ENCODE assay signal across 11 cellular contexts in the genomic region with DNA sequence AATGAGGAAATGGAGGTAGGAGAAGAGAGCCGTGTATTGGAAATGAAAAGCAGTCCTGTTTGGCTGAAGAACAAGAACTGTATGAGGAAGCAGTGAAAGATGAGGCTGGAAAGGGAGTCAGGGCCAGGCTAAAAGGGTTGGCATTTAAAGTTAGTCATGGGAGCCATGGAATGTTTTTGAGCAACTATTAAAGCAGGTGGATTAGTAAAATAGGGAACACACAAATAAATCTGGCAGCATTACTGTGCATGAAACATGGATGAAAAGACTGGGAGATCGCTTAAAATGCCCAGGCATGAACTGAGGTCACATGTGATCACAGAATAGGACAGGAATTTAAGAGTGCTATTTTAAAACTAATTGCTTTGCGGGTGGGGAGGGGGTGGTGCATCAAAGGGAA. TPM values are rescaled to one million over a fixed set of nuclear protein-coding genes. Genes with fewer than 3 reads are reported as not detected.
A peak's percentile ranks its signal among the peaks of the same experiment; 100 is the strongest.
DNase-seq lines count a peak whose midpoint lies in the region; ATAC-seq and TF ChIP-seq lines count a peak whose summit lies in the region.
"Had no signal": no experiment of that assay in that cellular context is flagged by ENCODE, and none has a peak within 500 bp of the region (broad histone marks: within the 10 kb centered on the region; RNA-seq: fewer than 3 reads in every experiment).

No MANE protein-coding gene starts in this region.

- no peak overlapping the region for H3K9ac ChIP-seq in Karpas-422 (ENCODE audit: low read length)

- H3K27ac Mint-ChIP-seq in Calu3 (ENCODE audit: unreplicated experiment) (peak overlapping the region; percentile 96), endothelial cell (ENCODE audit: unreplicated experiment) (peak overlapping the region; percentile 78), progenitor cell of endocrine pancreas (peak overlapping the region; percentile 100)

- H3K27me3 Mint-ChIP-seq in Calu3 (ENCODE audit: unreplicated experiment) (no peaks in the 10 kb centered on the region), endothelial cell (ENCODE audit: unreplicated experiment) (peaks cover 11% of the 10 kb centered on the region), progenitor cell of endocrine pancreas (no peaks in the 10 kb centered on the region)

- H3K4me2 ChIP-seq in OCI-LY7 (ENCODE audit: low read length) (peak overlapping the region; percentile 98), Karpas-422 (ENCODE audit: low read depth, low read length, poor library complexity, severe bottlenecking) (no peak overlapping the region)

- peak overlapping the region; percentile 0; the same call in 1 of the 2 replicates for H2AFZ ChIP-seq in OCI-LY7 (ENCODE audit: low read length)
- no peak overlapping the region for H2AFZ ChIP-seq in Karpas-422 (ENCODE audit: low read length)

- DNase-seq in Calu3 (no peak), OCI-LY7 (ENCODE audit: low spot score) (no peak), endothelial cell (ENCODE audit: low spot score) (no peak), progenitor cell of endocrine pancreas (ENCODE audit: low spot score, unreplicated experiment) (no peak), NCI-H2081 treated with DMSO at 0.1 percent for 48 hours (lab: John Stamatoyannopoulos, UW) (no peak), AG20443 (ENCODE audit: low spot score) (no peak), Karpas-422 (no peak)
- DNase-seq: NCI-H82, tibial artery had no signal

- H3K9me2 ChIP-seq in OCI-LY7 (ENCODE audit: insufficient read depth, low read length) (no peaks in the 10 kb centered on the region), Karpas-422 (replicated peaks; ENCODE audit: insufficient read depth, low read length) (no peaks in the 10 kb centered on the region)

- H3K4me1 Mint-ChIP-seq in Calu3 (ENCODE audit: low read depth, unreplicated experiment) (peaks cover 18% of the 10 kb centered on the region), endothelial cell (ENCODE audit: unreplicated experiment) (peaks cover 53% of the 10 kb centered on the region), progenitor cell of endocrine pancreas (ENCODE audit: low read depth) (peaks cover 29% of the 10 kb centered on the region)

- no peak for ATAC-seq in activated CD4-positive, CD25-positive, alpha-beta regulatory T cell treated with anti-CD3 and anti-CD28 coated beads, Interleukin-2, amount 50 U/mL, for 24 hours
- ATAC-seq: K562 had no signal

- H3K4me1 ChIP-seq in OCI-LY7 (ENCODE audit: insufficient read depth, low read length, poor library complexity, severe bottlenecking) (peaks cover 20% of the 10 kb centered on the region), Karpas-422 (ENCODE audit: low read length) (peaks cover 23% of the 10 kb centered on the region)

- no peaks in the 10 kb centered on the region for H3K9me3 ChIP-seq in OCI-LY7 (ENCODE audit: low read length)
- no peaks in the 10 kb centered on the region for H3K9me3 ChIP-seq in Karpas-422 (ENCODE audit: low read length)
- H3K9me3 ChIP-seq: tibial artery had no signal

- TF ChIP-seq CTCF in Calu3 (IDR thresholded peaks at IDR 0.05; ENCODE audit: unreplicated experiment) (no peak), OCI-LY7 (conservative IDR thresholded peaks at IDR 0.05; ENCODE audit: low read length) (no peak), endothelial cell (IDR thresholded peaks at IDR 0.05; ENCODE audit: unreplicated experiment) (no peak), progenitor cell of endocrine pancreas (IDR thresholded peaks at IDR 0.05; ENCODE audit: unreplicated experiment) (no peak)

- intact Hi-C loops in Calu3 (cut with micrococcal nuclease; ENCODE audit: unreplicated experiment) (loop anchor here (2.0 kb wide), 1 partner anchor 26 kb away; no protein-coding TSS in a partner anchor), OCI-LY7 (cut with micrococcal nuclease; ENCODE audit: unreplicated experiment) (no loop called here)

- no peak overlapping the region for H3K27ac ChIP-seq in OCI-LY7 (ENCODE audit: low read depth, low read length, poor library complexity, severe bottlenecking)
- no peak overlapping the region for H3K27ac ChIP-seq in Karpas-422 (ENCODE audit: low read length)

- H3K79me2 ChIP-seq in OCI-LY7 (ENCODE audit: insufficient read depth, low read depth, low read length) (peaks cover 32% of the 10 kb centered on the region), Karpas-422 (ENCODE audit: low read length) (peaks cover 34% of the 10 kb centered on the region)

- H4K20me1 ChIP-seq in OCI-LY7 (ENCODE audit: insufficient read depth, low read length) (peaks cover 25% of the 10 kb centered on the region), Karpas-422 (ENCODE audit: insufficient read depth, low read depth, low read length) (peaks cover 21% of the 10 kb centered on the region; the same call in 1 of the 2 replicates)

- H3K9me3 Mint-ChIP-seq in Calu3 (ENCODE audit: low read depth, unreplicated experiment) = no peaks in the 10 kb centered on the region
- no peaks in the 10 kb centered on the region for H3K9me3 Mint-ChIP-seq in endothelial cell (ENCODE audit: unreplicated experiment)
- no peaks in the 10 kb centered on the region for H3K9me3 Mint-ChIP-seq in progenitor cell of endocrine pancreas (ENCODE audit: low read depth)

- BruUV-seq in Calu3 (replicated peaks; lab: Mats Ljungman, UMichigan) (no TSS peak), OCI-LY7 (replicated peaks; lab: Mats Ljungman, UMichigan) (TSS peak; percentile 53)

- POLR2A ChIA-PET in OCI-LY7 (lab: Charles Lee) = interaction anchor here (0.6 to 4.3 kb wide), 4 partner anchors 11 to 27 kb away, joined by 3 to 71 read pairs (median 10); no protein-coding TSS in a partner anchor

- H3K4me3 Mint-ChIP-seq in Calu3 (ENCODE audit: low read depth, unreplicated experiment) (peak overlapping the region; percentile 89), endothelial cell (ENCODE audit: unreplicated experiment) (peak overlapping the region; percentile 98), progenitor cell of endocrine pancreas (ENCODE audit: low read depth) (peak overlapping the region; percentile 99)

- peaks cover 37% of the 10 kb centered on the region for H3K36me3 Mint-ChIP-seq in Calu3 (ENCODE audit: insufficient read depth, unreplicated experiment)
- H3K36me3 Mint-ChIP-seq in endothelial cell (ENCODE audit: low read depth, unreplicated experiment) = no peaks in the 10 kb centered on the region
- peaks cover 1% of the 10 kb centered on the region for H3K36me3 Mint-ChIP-seq in progenitor cell of endocrine pancreas (ENCODE audit: insufficient read depth)

- H3K4me3 ChIP-seq in OCI-LY7 (ENCODE audit: low read depth, low read length, poor library complexity, severe bottlenecking) = no peak overlapping the region
- no peak overlapping the region for H3K4me3 ChIP-seq in Karpas-422 (ENCODE audit: low read length)

- H3K36me3 ChIP-seq in OCI-LY7 (ENCODE audit: insufficient read depth, low read length) = peaks cover 12% of the 10 kb centered on the region; the same call in 1 of the 2 replicates
- no peaks in the 10 kb centered on the region for H3K36me3 ChIP-seq in Karpas-422 (ENCODE audit: insufficient read depth, low read length)
- H3K36me3 ChIP-seq: tibial artery had no signal

- H3K27me3 ChIP-seq in Karpas-422 (ENCODE audit: low read length) = no peaks in the 10 kb centered on the region
- H3K27me3 ChIP-seq: tibial artery had no signal

- CTCF ChIA-PET in Calu3 (lab: Charles Lee) = interaction anchor here (1.0 to 1.2 kb wide), 2 partner anchors 36 to 47 kb away, joined by 4 to 7 read pairs; no protein-coding TSS in a partner anchor
- CTCF ChIA-PET in OCI-LY7 (lab: Charles Lee; ENCODE audit: unreplicated experiment) = no interaction called here

RNA-seq across cellular contexts. Expression of gene IFRD1, which starts 1.4 kb away (rescaled TPM):
- total RNA-seq in Calu3 (2022) (38.8 and 44.6 TPM in 2 replicates), OCI-LY7 (2022) (65.6 and 82.2 TPM in 2 replicates), endothelial cell (ENCODE audit: unreplicated experiment) (55.4 TPM), progenitor cell of endocrine pancreas (76.6 and 82.4 TPM in 2 replicates)
- 49.1 and 54.9 TPM in 2 replicates for total RNA-seq in OCI-LY7 (2014; rRNA removed; shearing (Covaris generic))
- 25.4 and 57.4 TPM in 2 replicates for total RNA-seq in Karpas-422 (2014; rRNA removed; shearing (Covaris generic); ENCODE audit: low replicate concordance)

RNA-seq across cellular contexts. Expression of gene LSMEM1, which starts 31.9 kb away (rescaled TPM):
- total RNA-seq in Calu3 (2022) (3.0 and 4.3 TPM in 2 replicates), OCI-LY7 (2022) (1.5 and 1.9 TPM in 2 replicates), endothelial cell (ENCODE audit: unreplicated experiment) (2.8 TPM), progenitor cell of endocrine pancreas (3.6 and 4.6 TPM in 2 replicates)
- 0.31 and 0.32 TPM in 2 replicates for total RNA-seq in OCI-LY7 (2014; rRNA removed; shearing (Covaris generic))
- total RNA-seq in Karpas-422 (2014; rRNA removed; shearing (Covaris generic); ENCODE audit: low replicate concordance) = 0.15 and 1.3 TPM in 2 replicates
